ENCODE assay signal across 1 cellular context in the genomic region with DNA sequence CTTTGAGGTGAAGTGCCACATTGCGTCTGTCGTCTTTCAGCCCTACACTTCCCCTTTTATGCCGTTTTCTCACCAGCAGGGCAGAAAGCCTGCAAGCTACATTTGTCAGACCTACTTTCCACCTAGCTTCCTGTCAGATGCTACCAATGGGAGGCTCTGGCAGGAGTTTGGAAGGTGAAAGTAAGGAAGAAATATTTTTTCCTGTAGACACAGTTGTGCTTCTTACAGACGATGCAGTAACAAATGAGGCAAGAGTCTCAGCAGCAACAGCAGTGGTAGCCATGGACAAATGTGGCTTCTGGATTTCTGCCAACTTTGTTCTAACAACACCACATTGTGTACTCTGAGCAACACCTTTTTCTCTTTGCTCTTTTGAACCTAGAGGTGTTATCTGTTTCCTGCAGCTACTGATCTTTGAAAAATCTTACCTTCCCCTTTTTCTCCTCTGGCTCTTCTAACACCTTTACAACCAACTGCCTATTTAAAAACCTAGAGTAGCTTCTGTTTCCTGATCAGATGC.
TF ChIP-seq lines count a peak whose summit lies in the region.

No MANE protein-coding gene starts in this region.

TF ChIP-seq in HepG2, 621 proteins besides CTCF, POLR2A, EP300 and RAD21 (continued from another document):
- TF ChIP-seq, protein P1, sequence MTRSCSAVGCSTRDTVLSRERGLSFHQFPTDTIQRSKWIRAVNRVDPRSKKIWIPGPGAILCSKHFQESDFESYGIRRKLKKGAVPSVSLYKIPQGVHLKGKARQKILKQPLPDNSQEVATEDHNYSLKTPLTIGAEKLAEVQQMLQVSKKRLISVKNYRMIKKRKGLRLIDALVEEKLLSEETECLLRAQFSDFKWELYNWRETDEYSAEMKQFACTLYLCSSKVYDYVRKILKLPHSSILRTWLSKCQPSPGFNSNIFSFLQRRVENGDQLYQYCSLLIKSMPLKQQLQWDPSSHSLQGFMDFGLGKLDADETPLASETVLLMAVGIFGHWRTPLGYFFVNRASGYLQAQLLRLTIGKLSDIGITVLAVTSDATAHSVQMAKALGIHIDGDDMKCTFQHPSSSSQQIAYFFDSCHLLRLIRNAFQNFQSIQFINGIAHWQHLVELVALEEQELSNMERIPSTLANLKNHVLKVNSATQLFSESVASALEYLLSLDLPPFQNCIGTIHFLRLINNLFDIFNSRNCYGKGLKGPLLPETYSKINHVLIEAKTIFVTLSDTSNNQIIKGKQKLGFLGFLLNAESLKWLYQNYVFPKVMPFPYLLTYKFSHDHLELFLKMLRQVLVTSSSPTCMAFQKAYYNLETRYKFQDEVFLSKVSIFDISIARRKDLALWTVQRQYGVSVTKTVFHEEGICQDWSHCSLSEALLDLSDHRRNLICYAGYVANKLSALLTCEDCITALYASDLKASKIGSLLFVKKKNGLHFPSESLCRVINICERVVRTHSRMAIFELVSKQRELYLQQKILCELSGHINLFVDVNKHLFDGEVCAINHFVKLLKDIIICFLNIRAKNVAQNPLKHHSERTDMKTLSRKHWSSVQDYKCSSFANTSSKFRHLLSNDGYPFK (CRISPR knock-in tag; IDR thresholded peaks at IDR 0.05; ENCODE audit: borderline replicate concordance): no peak
- TF ChIP-seq MAF1 (CRISPR knock-in tag; IDR thresholded peaks at IDR 0.05; ENCODE audit: borderline replicate concordance): no peak
- no peak for TF ChIP-seq NFKBIZ (CRISPR knock-in tag; IDR thresholded peaks at IDR 0.05)
- 0 out of 2 replicates have a peak, but pooled peaks have one; percentile 33 for TF ChIP-seq ZNF12 (CRISPR knock-in tag; IDR thresholded peaks at IDR 0.05)
- no peak for TF ChIP-seq KLF11 (CRISPR knock-in tag; IDR thresholded peaks at IDR 0.05)
- no peak for TF ChIP-seq FOXA3 (CRISPR knock-in tag; IDR thresholded peaks at IDR 0.05)
- no peak for TF ChIP-seq MED1 (CRISPR knock-in tag; IDR thresholded peaks at IDR 0.05)
- TF ChIP-seq, protein P2, sequence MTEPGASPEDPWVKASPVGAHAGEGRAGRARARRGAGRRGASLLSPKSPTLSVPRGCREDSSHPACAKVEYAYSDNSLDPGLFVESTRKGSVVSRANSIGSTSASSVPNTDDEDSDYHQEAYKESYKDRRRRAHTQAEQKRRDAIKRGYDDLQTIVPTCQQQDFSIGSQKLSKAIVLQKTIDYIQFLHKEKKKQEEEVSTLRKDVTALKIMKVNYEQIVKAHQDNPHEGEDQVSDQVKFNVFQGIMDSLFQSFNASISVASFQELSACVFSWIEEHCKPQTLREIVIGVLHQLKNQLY (CRISPR knock-in tag; IDR thresholded peaks at IDR 0.05): no peak
- no peak for TF ChIP-seq ZNF557 (CRISPR knock-in tag; IDR thresholded peaks at IDR 0.05)
- TF ChIP-seq, protein P3, sequence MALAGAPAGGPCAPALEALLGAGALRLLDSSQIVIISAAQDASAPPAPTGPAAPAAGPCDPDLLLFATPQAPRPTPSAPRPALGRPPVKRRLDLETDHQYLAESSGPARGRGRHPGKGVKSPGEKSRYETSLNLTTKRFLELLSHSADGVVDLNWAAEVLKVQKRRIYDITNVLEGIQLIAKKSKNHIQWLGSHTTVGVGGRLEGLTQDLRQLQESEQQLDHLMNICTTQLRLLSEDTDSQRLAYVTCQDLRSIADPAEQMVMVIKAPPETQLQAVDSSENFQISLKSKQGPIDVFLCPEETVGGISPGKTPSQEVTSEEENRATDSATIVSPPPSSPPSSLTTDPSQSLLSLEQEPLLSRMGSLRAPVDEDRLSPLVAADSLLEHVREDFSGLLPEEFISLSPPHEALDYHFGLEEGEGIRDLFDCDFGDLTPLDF (CRISPR knock-in tag; IDR thresholded peaks at IDR 0.05): no peak
- TF ChIP-seq ISL2 (CRISPR knock-in tag; IDR thresholded peaks at IDR 0.05): no peak
- no peak for TF ChIP-seq ZSCAN25 (CRISPR knock-in tag; IDR thresholded peaks at IDR 0.05)
- TF ChIP-seq TCF7 (IDR thresholded peaks at IDR 0.05; ENCODE audit: low read depth): 0 out of 2 replicates have a peak, but pooled peaks have one; percentile 9
- no peak for TF ChIP-seq SOX6 (IDR thresholded peaks at IDR 0.05)
- TF ChIP-seq SOX6 (CRISPR knock-in tag; IDR thresholded peaks at IDR 0.05): peak; percentile 72; the same call in 1 of the 2 replicates
- TF ChIP-seq YEATS4 (CRISPR knock-in tag; IDR thresholded peaks at IDR 0.05; ENCODE audit: borderline replicate concordance): no peak
- TF ChIP-seq ZNF292 (CRISPR knock-in tag; IDR thresholded peaks at IDR 0.05; ENCODE audit: borderline replicate concordance, low read depth): peak; percentile 25; the same call in 1 of the 2 replicates
- peak; percentile 56; the same call in 1 of the 2 replicates for TF ChIP-seq SOX5 (CRISPR knock-in tag; IDR thresholded peaks at IDR 0.05; ENCODE audit: borderline replicate concordance)
- TF ChIP-seq ZFP90 (CRISPR knock-in tag; IDR thresholded peaks at IDR 0.05; ENCODE audit: borderline replicate concordance): no peak
- peak; percentile 61; the same call in 1 of the 2 replicates for TF ChIP-seq TBX3 (IDR thresholded peaks at IDR 0.05; ENCODE audit: borderline replicate concordance)
- TF ChIP-seq, protein P4, sequence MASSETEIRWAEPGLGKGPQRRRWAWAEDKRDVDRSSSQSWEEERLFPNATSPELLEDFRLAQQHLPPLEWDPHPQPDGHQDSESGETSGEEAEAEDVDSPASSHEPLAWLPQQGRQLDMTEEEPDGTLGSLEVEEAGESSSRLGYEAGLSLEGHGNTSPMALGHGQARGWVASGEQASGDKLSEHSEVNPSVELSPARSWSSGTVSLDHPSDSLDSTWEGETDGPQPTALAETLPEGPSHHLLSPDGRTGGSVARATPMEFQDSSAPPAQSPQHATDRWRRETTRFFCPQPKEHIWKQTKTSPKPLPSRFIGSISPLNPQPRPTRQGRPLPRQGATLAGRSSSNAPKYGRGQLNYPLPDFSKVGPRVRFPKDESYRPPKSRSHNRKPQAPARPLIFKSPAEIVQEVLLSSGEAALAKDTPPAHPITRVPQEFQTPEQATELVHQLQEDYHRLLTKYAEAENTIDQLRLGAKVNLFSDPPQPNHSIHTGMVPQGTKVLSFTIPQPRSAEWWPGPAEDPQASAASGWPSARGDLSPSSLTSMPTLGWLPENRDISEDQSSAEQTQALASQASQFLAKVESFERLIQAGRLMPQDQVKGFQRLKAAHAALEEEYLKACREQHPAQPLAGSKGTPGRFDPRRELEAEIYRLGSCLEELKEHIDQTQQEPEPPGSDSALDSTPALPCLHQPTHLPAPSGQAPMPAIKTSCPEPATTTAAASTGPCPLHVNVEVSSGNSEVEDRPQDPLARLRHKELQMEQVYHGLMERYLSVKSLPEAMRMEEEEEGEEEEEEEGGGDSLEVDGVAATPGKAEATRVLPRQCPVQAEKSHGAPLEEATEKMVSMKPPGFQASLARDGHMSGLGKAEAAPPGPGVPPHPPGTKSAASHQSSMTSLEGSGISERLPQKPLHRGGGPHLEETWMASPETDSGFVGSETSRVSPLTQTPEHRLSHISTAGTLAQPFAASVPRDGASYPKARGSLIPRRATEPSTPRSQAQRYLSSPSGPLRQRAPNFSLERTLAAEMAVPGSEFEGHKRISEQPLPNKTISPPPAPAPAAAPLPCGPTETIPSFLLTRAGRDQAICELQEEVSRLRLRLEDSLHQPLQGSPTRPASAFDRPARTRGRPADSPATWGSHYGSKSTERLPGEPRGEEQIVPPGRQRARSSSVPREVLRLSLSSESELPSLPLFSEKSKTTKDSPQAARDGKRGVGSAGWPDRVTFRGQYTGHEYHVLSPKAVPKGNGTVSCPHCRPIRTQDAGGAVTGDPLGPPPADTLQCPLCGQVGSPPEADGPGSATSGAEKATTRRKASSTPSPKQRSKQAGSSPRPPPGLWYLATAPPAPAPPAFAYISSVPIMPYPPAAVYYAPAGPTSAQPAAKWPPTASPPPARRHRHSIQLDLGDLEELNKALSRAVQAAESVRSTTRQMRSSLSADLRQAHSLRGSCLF (CRISPR knock-in tag; IDR thresholded peaks at IDR 0.05; ENCODE audit: borderline replicate concordance): no peak
- no peak for TF ChIP-seq HDAC6 (IDR thresholded peaks at IDR 0.05; ENCODE audit: low read depth, low read length)
- TF ChIP-seq CENPX (CRISPR knock-in tag; IDR thresholded peaks at IDR 0.05): no peak
- TF ChIP-seq ZNF446 (CRISPR knock-in tag; IDR thresholded peaks at IDR 0.05): no peak
- no peak for TF ChIP-seq FOXK1 (CRISPR knock-in tag; IDR thresholded peaks at IDR 0.05; ENCODE audit: borderline replicate concordance, low read depth)
- TF ChIP-seq JARID2 (CRISPR knock-in tag; IDR thresholded peaks at IDR 0.05; ENCODE audit: insufficient replicate concordance): no peak
- TF ChIP-seq XRCC5 (optimal IDR thresholded peaks at IDR 0.05; ENCODE audit: low read length): no peak
- TF ChIP-seq ZNF558 (CRISPR knock-in tag; IDR thresholded peaks at IDR 0.05; ENCODE audit: borderline replicate concordance): no peak
- TF ChIP-seq TAF1 (CRISPR knock-in tag; IDR thresholded peaks at IDR 0.05): no peak
- no peak for TF ChIP-seq ZNF333 (CRISPR knock-in tag; IDR thresholded peaks at IDR 0.05; ENCODE audit: borderline replicate concordance)
- TF ChIP-seq ZNF121 (CRISPR knock-in tag; IDR thresholded peaks at IDR 0.05): no peak
- TF ChIP-seq RFX3 (CRISPR knock-in tag; IDR thresholded peaks at IDR 0.05): no peak
- no peak for TF ChIP-seq TAF15 (IDR thresholded peaks at IDR 0.05; ENCODE audit: low read depth, low read length, poor library complexity, severe bottlenecking)
- no peak for TF ChIP-seq HCFC1 (IDR thresholded peaks at IDR 0.05; ENCODE audit: low read depth, low read length)
- no peak for TF ChIP-seq NCOA5 (CRISPR knock-in tag; IDR thresholded peaks at IDR 0.05)
- TF ChIP-seq JUN (CRISPR knock-in tag; IDR thresholded peaks at IDR 0.05): no peak
- TF ChIP-seq, protein P5, sequence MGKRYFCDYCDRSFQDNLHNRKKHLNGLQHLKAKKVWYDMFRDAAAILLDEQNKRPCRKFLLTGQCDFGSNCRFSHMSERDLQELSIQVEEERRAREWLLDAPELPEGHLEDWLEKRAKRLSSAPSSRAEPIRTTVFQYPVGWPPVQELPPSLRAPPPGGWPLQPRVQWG (CRISPR knock-in tag; IDR thresholded peaks at IDR 0.05; ENCODE audit: borderline replicate concordance, low read depth): no peak
- TF ChIP-seq ZC3H4 (CRISPR knock-in tag; IDR thresholded peaks at IDR 0.05; ENCODE audit: borderline replicate concordance): no peak
- TF ChIP-seq HOXD1 (CRISPR knock-in tag; IDR thresholded peaks at IDR 0.05): no peak
